In the genomic region with DNA sequence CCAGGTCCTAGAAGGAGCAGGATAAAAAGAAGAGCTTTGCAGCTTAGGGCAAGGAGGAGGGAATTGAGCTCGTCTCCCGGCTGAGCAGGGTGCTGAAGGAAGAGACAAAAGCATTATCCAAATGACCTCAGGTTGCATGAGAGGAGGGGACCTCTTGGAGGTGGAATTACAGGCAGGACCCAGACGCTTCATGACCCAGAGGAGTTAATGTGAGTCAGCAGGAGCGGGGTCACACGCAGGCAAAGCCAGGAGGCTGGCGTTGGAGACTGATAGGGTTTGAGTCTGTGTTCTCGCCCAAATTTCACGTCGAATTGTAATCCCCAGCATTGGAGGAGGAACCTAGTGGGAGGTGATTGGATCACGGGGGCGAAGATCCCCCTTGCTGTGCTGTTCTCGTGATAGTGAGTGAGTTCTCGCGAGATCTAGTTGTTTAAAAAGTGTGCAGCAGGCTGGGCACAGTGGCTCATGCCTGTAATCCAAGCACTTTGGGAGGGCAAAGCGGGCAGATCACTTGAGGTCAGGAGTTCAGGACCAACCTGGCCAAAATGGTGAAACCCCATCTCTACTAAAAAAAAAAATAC, we compare ENCODE assay signal across 19 cellular contexts.
DNase-seq lines count a peak whose midpoint lies in the region; ATAC-seq, FAIRE-seq and TF ChIP-seq lines count a peak whose summit lies in the region.
"Had no signal": no experiment of that assay in that cellular context is flagged by ENCODE, and none has a peak within 500 bp of the region (broad histone marks: within the 10 kb centered on the region; RNA-seq: fewer than 3 reads in every experiment).

No MANE protein-coding gene starts in this region.

- no peak for TF ChIP-seq EP300 in HepG2 (IDR thresholded peaks at IDR 0.05; ENCODE audit: low read depth in 2 of 2, low read length in 2 of 2)
- TF ChIP-seq EP300 in HepG2 (CRISPR knock-in tag; IDR thresholded peaks at IDR 0.05; ENCODE audit: borderline replicate concordance) = no peak

- ATAC-seq in HepG2 (no peak), right lobe of liver (no peak), T-helper 17 cell (no peak)
- ATAC-seq in activated T-cell treated with anti-CD3 and anti-CD28 coated beads, Interleukin-2, amount 50 U/mL, for 4 hours = no peak

- in situ Hi-C loops in HepG2 (cut with HindIII; ENCODE audit: extremely low pct_ligation_motif_present, low pct_unique_long_range_greater_than_20kb) = no loop called here

- BruUV-seq in HepG2 (replicated peaks; lab: Mats Ljungman, UMichigan) = no TSS peak

- no peaks in the 10 kb centered on the region for H3K27me3 Mint-ChIP-seq in activated T-cell treated with anti-CD3 and anti-CD28 coated beads, Interleukin-2, amount 50 U/mL, for 4 hours (ENCODE audit: low read depth)
- no peaks in the 10 kb centered on the region for H3K27me3 Mint-ChIP-seq in T-helper 17 cell

- H3K27me3 ChIP-seq in HepG2 (ENCODE audit: control insufficient read depth in 1 of 2, insufficient read depth in 2 of 2, low read length in 2 of 2) (no peaks in the 10 kb centered on the region; a peak in 1 of 5 replicates), right lobe of liver (no peaks in the 10 kb centered on the region)
- H3K27me3 ChIP-seq: BLaER1, SJSA1 had no signal

- H3K4me3 ChIP-seq in HepG2 (replicated peaks in 1 of 3; ENCODE audit: insufficient read depth in 1 of 3, low read depth in 2 of 3, low read length in 3 of 3) (no peak overlapping the region), right lobe of liver (no peak overlapping the region)
- H3K4me3 ChIP-seq: BLaER1, SJSA1 had no signal

- H3K36me3 ChIP-seq in HepG2 (replicated peaks in 1 of 2; ENCODE audit: control insufficient read depth in 1 of 2, insufficient read depth in 2 of 2, low read length in 2 of 2) (no peaks in the 10 kb centered on the region), right lobe of liver (no peaks in the 10 kb centered on the region)
- H3K36me3 ChIP-seq: BLaER1, SJSA1 had no signal

- DNase-seq in HepG2 (ENCODE audit: low spot score) (no peak), right lobe of liver (no peak), ecto neural progenitor cell (ENCODE audit: low spot score) (peak; percentile 48), islet precursor cell (peak; percentile 79), hypothalamus (lab: John Stamatoyannopoulos, UW) (no peak), T-helper 17 cell (no peak), pons (ENCODE audit: low spot score) (no peak)
- DNase-seq in activated T-cell treated with anti-CD3 and anti-CD28 coated beads, Interleukin-2, amount 50 U/mL, for 4 hours = no peak
- DNase-seq: CD8-positive, alpha-beta memory T cell; DND-41; GF-D8; IMR-90; Kasumi-1; NCI-H187 treated with DMSO at 0.1 percent for 48 hours; NCI-H748 treated with DMSO at 0.1 percent for 48 hours had no signal

- TF ChIP-seq CTCF in HepG2 (CRISPR knock-in tag; IDR thresholded peaks at IDR 0.05) = no peak
- TF ChIP-seq CTCF in right lobe of liver (IDR thresholded peaks at IDR 0.05) = no peak

- no peak overlapping the region for H3K9ac ChIP-seq in HepG2 (ENCODE audit: insufficient read depth, low read depth, low read length)
- H3K9ac ChIP-seq: BLaER1 had no signal

- 7% methylated on average over 10 of the region's 15 CpGs for WGBS in HepG2 (ENCODE audit: low lambda C conversion rate)
- WGBS in right lobe of liver (ENCODE audit: insufficient coverage, low coverage, low lambda C conversion rate, missing lambda C conversion rate) = 42% methylated on average over 12 of the region's 15 CpGs

- H3K79me2 ChIP-seq in HepG2 (ENCODE audit: insufficient read depth, low read length) = no peaks in the 10 kb centered on the region

- intact Hi-C loops in HepG2 (cut with micrococcal nuclease; ENCODE audit: unreplicated experiment) (no loop called here), right lobe of liver (cut with DNase I) (no loop called here)

- no peaks in the 10 kb centered on the region for H3K4me1 Mint-ChIP-seq in activated T-cell treated with anti-CD3 and anti-CD28 coated beads, Interleukin-2, amount 50 U/mL, for 4 hours (ENCODE audit: low read depth)
- H3K4me1 Mint-ChIP-seq in T-helper 17 cell = no peaks in the 10 kb centered on the region
- H3K4me1 Mint-ChIP-seq: CD8-positive, alpha-beta memory T cell had no signal

- H3K4me2 ChIP-seq in HepG2 (ENCODE audit: low read depth, low read length) = peak overlapping the region; percentile 18; the same call in 1 of the 2 replicates
- H3K4me2 ChIP-seq: BLaER1 had no signal

- no peak overlapping the region for H3K4me3 Mint-ChIP-seq in activated T-cell treated with anti-CD3 and anti-CD28 coated beads, Interleukin-2, amount 50 U/mL, for 4 hours
- no peak overlapping the region for H3K4me3 Mint-ChIP-seq in T-helper 17 cell
- H3K4me3 Mint-ChIP-seq: CD8-positive, alpha-beta memory T cell had no signal

- POLR2A ChIA-PET in HepG2 (lab: Yijun Ruan, JAX) = no interaction called here

- TF ChIP-seq POLR2A in HepG2 (IDR thresholded peaks at IDR 0.05; ENCODE audit: insufficient read depth in 1 of 2, low read depth in 2 of 2, low read length in 2 of 2) = no peak
- no peak for TF ChIP-seq POLR2A in right lobe of liver (IDR thresholded peaks at IDR 0.05)

- H3K4me1 ChIP-seq in HepG2 (ENCODE audit: insufficient read depth, low read length) (no peaks in the 10 kb centered on the region), right lobe of liver (no peaks in the 10 kb centered on the region)
- H3K4me1 ChIP-seq: SJSA1 had no signal

- no peak for FAIRE-seq in HepG2 (lab: Jason Lieb, UNC)
- FAIRE-seq: A204.1, GM12892 had no signal

- CTCF ChIA-PET in HepG2 (lab: Yijun Ruan, JAX; ENCODE audit: low intra/inter-chr PET ratio, low total read pairs) = no interaction called here

- H3K36me3 Mint-ChIP-seq in activated T-cell treated with anti-CD3 and anti-CD28 coated beads, Interleukin-2, amount 50 U/mL, for 4 hours (ENCODE audit: insufficient read depth) = no peaks in the 10 kb centered on the region
- H3K36me3 Mint-ChIP-seq in T-helper 17 cell (ENCODE audit: low read depth) = peaks cover 3% of the 10 kb centered on the region
- H3K36me3 Mint-ChIP-seq: CD8-positive, alpha-beta memory T cell had no signal

- H3K9me3 Mint-ChIP-seq in activated T-cell treated with anti-CD3 and anti-CD28 coated beads, Interleukin-2, amount 50 U/mL, for 4 hours = no peaks in the 10 kb centered on the region

- peak overlapping the region; percentile 42 for H2AFZ ChIP-seq in HepG2 (ENCODE audit: low read length)

- no peak overlapping the region for H3K27ac Mint-ChIP-seq in T-helper 17 cell

- H3K9me3 ChIP-seq in HepG2 (ENCODE audit: low read length) = no peaks in the 10 kb centered on the region
- H3K9me3 ChIP-seq in right lobe of liver = no peaks in the 10 kb centered on the region
- no peaks in the 10 kb centered on the region for H3K9me3 ChIP-seq in T-helper 17 cell (ENCODE audit: control insufficient read depth, low read length, poor library complexity, severe bottlenecking)
- H3K9me3 ChIP-seq: BLaER1, SJSA1 had no signal

- TF ChIP-seq RAD21 in HepG2 (CRISPR knock-in tag; IDR thresholded peaks at IDR 0.05) = no peak

- H3K27ac ChIP-seq in HepG2 (ENCODE audit: extremely low read length, insufficient read depth, low read length) (no peak overlapping the region), right lobe of liver (no peak overlapping the region)
- H3K27ac ChIP-seq: BLaER1, SJSA1 had no signal

- no peaks in the 10 kb centered on the region for H4K20me1 ChIP-seq in HepG2 (ENCODE audit: insufficient read depth, low read length)
- H4K20me1 ChIP-seq: BLaER1 had no signal

TF ChIP-seq in HepG2, 621 proteins besides CTCF, POLR2A, EP300 and RAD21:
- TF ChIP-seq PRDM10 (CRISPR knock-in tag; IDR thresholded peaks at IDR 0.05; ENCODE audit: low read depth) = no peak
- TF ChIP-seq CHD2 (IDR thresholded peaks at IDR 0.05; ENCODE audit: low read depth, low read length) = peak; percentile 72; the same call in 1 of the 2 replicates

Comparison
In these comparisons a context has a peak if more than half of its experiments do, and no peak if none do; other contexts are left out.
1. DNase-seq: peak in ecto neural progenitor cell (single experiment) and islet precursor cell (single experiment); none in HepG2 (single experiment), right lobe of liver (0 of 3), activated T-cell treated with anti-CD3 and anti-CD28 coated beads, Interleukin-2, amount 50 U/mL, for 4 hours (single experiment), hypothalamus (0 of 51), T-helper 17 cell (0 of 3) and pons (single experiment).